Comparison of ENCODE assay signal across 24 cellular contexts in genomic region chr11:125337836-125338235, GRCh38.
DNase-seq lines count a peak whose midpoint lies in the region; ATAC-seq and TF ChIP-seq lines count a peak whose summit lies in the region.
"Had no signal": no experiment of that assay in that cellular context is flagged by ENCODE, and none has a peak within 500 bp of the region (broad histone marks: within the 10 kb centered on the region; RNA-seq: fewer than 3 reads in every experiment).

No MANE protein-coding gene starts in this region.

- DNase-seq in coronary artery (ENCODE audit: low spot score) (peak; percentile 54), hepatocyte (ENCODE audit: low spot score) (no peak), sciatic nerve (ENCODE audit: low spot score) (peak; percentile 39), upper lobe of right lung (peak; percentile 31), NCI-H1105 (lab: John Stamatoyannopoulos, UW) (no peak), amygdala (lab: John Stamatoyannopoulos, UW) (no peak)
- DNase-seq in activated naive CD4-positive, alpha-beta T cell treated with anti-CD3 and anti-CD28 coated beads for 36 hours = no peak
- DNase-seq: activated CD8-positive, alpha-beta memory T cell treated with anti-CD3 and anti-CD28 coated beads, Interleukin-2, amount 50 U/mL, for 48 hours; amniotic stem cell; Calu3; cerebellar nuclear complex; EL; hippocampal formation; mammary epithelial cell; natural killer cell; NCI-H1436; NCI-H69; SHP77 treated with DMSO at 0.1 percent for 48 hours; T-cell; trophoblast cell had no signal

- H3K9me3 Mint-ChIP-seq in activated naive CD4-positive, alpha-beta T cell treated with anti-CD3 and anti-CD28 coated beads for 36 hours = no peaks in the 10 kb centered on the region
- H3K9me3 Mint-ChIP-seq: natural killer cell; stimulated activated memory B cell treated with anti-CD40 and anti-IgM and Interleukin-4, amounts not matched to agents 10 μg/mL and 1 μg/mL and 100 μg/mL, for 72 hours; T-cell had no signal

- no peaks in the 10 kb centered on the region for H3K79me2 ChIP-seq in hepatocyte

- TF ChIP-seq CTCF in coronary artery (IDR thresholded peaks at IDR 0.05) (no peak), hepatocyte (IDR thresholded peaks at IDR 0.05; ENCODE audit: poor library complexity) (no peak), upper lobe of right lung (IDR thresholded peaks at IDR 0.05) (no peak)

- intact Hi-C loops in sciatic nerve (cut with DNase I) (no loop called here), upper lobe of right lung (cut with DNase I) (no loop called here)
- intact Hi-C loops in activated naive CD4-positive, alpha-beta T cell treated with anti-CD3 and anti-CD28 coated beads for 36 hours (cut with micrococcal nuclease) = no loop called here

- no peaks in the 10 kb centered on the region for H3K36me3 Mint-ChIP-seq in activated naive CD4-positive, alpha-beta T cell treated with anti-CD3 and anti-CD28 coated beads for 36 hours (ENCODE audit: low read depth)
- H3K36me3 Mint-ChIP-seq: natural killer cell; stimulated activated memory B cell treated with anti-CD40 and anti-IgM and Interleukin-4, amounts not matched to agents 10 μg/mL and 1 μg/mL and 100 μg/mL, for 72 hours; T-cell had no signal

- 86% methylated on average over 4 of the region's 4 CpGs for WGBS in hepatocyte (ENCODE audit: low lambda C conversion rate, missing lambda C conversion rate)

- H3K27ac Mint-ChIP-seq in activated naive CD4-positive, alpha-beta T cell treated with anti-CD3 and anti-CD28 coated beads for 36 hours = no peak overlapping the region
- H3K27ac Mint-ChIP-seq: B cell; natural killer cell; stimulated activated memory B cell treated with anti-CD40 and anti-IgM and Interleukin-4, amounts not matched to agents 10 μg/mL and 1 μg/mL and 100 μg/mL, for 72 hours; T-cell had no signal

- no peaks in the 10 kb centered on the region for H3K4me1 Mint-ChIP-seq in activated naive CD4-positive, alpha-beta T cell treated with anti-CD3 and anti-CD28 coated beads for 36 hours (ENCODE audit: low read depth)
- H3K4me1 Mint-ChIP-seq: B cell; natural killer cell; stimulated activated memory B cell treated with anti-CD40 and anti-IgM and Interleukin-4, amounts not matched to agents 10 μg/mL and 1 μg/mL and 100 μg/mL, for 72 hours; T-cell had no signal

- no peaks in the 10 kb centered on the region for H4K20me1 ChIP-seq in hepatocyte (ENCODE audit: insufficient read depth, poor library complexity, severe bottlenecking)

- H3K27ac ChIP-seq in coronary artery (peak overlapping the region in 1 of 2 donors; percentile 72), hepatocyte (peak overlapping the region; percentile 76), upper lobe of right lung (peak overlapping the region; percentile 49)

- H3K9me3 ChIP-seq in hepatocyte (ENCODE audit: low read depth) (no peaks in the 10 kb centered on the region), upper lobe of right lung (no peaks in the 10 kb centered on the region)

- H3K27me3 ChIP-seq in hepatocyte (no peaks in the 10 kb centered on the region), upper lobe of right lung (no peaks in the 10 kb centered on the region)

- H3K4me3 Mint-ChIP-seq in activated naive CD4-positive, alpha-beta T cell treated with anti-CD3 and anti-CD28 coated beads for 36 hours = no peak overlapping the region
- H3K4me3 Mint-ChIP-seq: B cell; natural killer cell; stimulated activated memory B cell treated with anti-CD40 and anti-IgM and Interleukin-4, amounts not matched to agents 10 μg/mL and 1 μg/mL and 100 μg/mL, for 72 hours; T-cell had no signal

- no peak overlapping the region for H3K4me2 ChIP-seq in hepatocyte

- H3K36me3 ChIP-seq in hepatocyte (replicated peaks; ENCODE audit: insufficient read depth, low read depth) = no peaks in the 10 kb centered on the region
- H3K36me3 ChIP-seq in upper lobe of right lung = no peaks in the 10 kb centered on the region

- H3K4me3 ChIP-seq in coronary artery = no peak overlapping the region
- no peak overlapping the region for H3K4me3 ChIP-seq in hepatocyte
- no peak overlapping the region for H3K4me3 ChIP-seq in upper lobe of right lung

- H3K4me1 ChIP-seq in hepatocyte (ENCODE audit: insufficient read depth) (peaks cover 35% of the 10 kb centered on the region), upper lobe of right lung (no peaks in the 10 kb centered on the region)

- no peaks in the 10 kb centered on the region for H3K9me2 ChIP-seq in hepatocyte (replicated peaks; ENCODE audit: insufficient read depth)

- H2AFZ ChIP-seq in hepatocyte = no peak overlapping the region

- H3K27me3 Mint-ChIP-seq in activated naive CD4-positive, alpha-beta T cell treated with anti-CD3 and anti-CD28 coated beads for 36 hours (ENCODE audit: low read depth) = peaks cover 2% of the 10 kb centered on the region

- peak; percentile 7 for ATAC-seq in sciatic nerve
- no peak for ATAC-seq in upper lobe of right lung
- no peak for ATAC-seq in GM21526 (IDR thresholded peaks at IDR 0.05; ENCODE audit: low FRiP score, unreplicated experiment)
- ATAC-seq: HepG2; natural killer cell; stimulated activated memory B cell treated with anti-CD40 and anti-IgM and Interleukin-4, amounts not matched to agents 10 μg/mL and 1 μg/mL and 100 μg/mL, for 72 hours; T-cell had no signal

- CTCF ChIA-PET in activated naive CD4-positive, alpha-beta T cell treated with anti-CD3 and anti-CD28 coated beads for 36 hours (lab: Charles Lee) = interaction anchor here (1.3 kb wide), 1 partner anchor 67 kb away, joined by 3 read pairs; no protein-coding TSS in a partner anchor

Comparison
In these comparisons a context has a peak if more than half of its experiments do, and no peak if none do; other contexts are left out.
1. DNase-seq: peak in coronary artery (single experiment), sciatic nerve (single experiment) and upper lobe of right lung (single experiment); none in hepatocyte (single experiment), activated naive CD4-positive, alpha-beta T cell treated with anti-CD3 and anti-CD28 coated beads for 36 hours (single experiment), NCI-H1105 (single experiment) and amygdala (0 of 56).